ENCODE assay signal across 1 cellular context in genomic region chr6:109877028-109877726, GRCh38.
A peak's percentile ranks its signal among the peaks of the same experiment; 100 is the strongest.
TF ChIP-seq lines count a peak whose summit lies in the region.

No MANE protein-coding gene starts in this region.

TF ChIP-seq in K562, 482 proteins besides CTCF, POLR2A, EP300 and RAD21 (continued from another document and continues in another):
- TF ChIP-seq HMGN3 (IDR thresholded peaks at IDR 0.05; ENCODE audit: borderline replicate concordance, extremely low read depth, insufficient read length, low read depth, low read length) (no peak), FOXK2 (conservative IDR thresholded peaks at IDR 0.05 in 1 of 2, IDR thresholded peaks at IDR 0.05 in 1 of 2; ENCODE audit: low read depth in 2 of 2) (no peak), ZKSCAN3 (CRISPR knock-in tag; IDR thresholded peaks at IDR 0.05) (no peak), BACH1 (tag; IDR thresholded peaks at IDR 0.05) (peak; percentile 72; the same call in 1 of the 2 replicates), NUFIP1 (IDR thresholded peaks at IDR 0.05; ENCODE audit: partially characterized antibody) (no peak), SMAD4 (CRISPR knock-in tag; conservative IDR thresholded peaks at IDR 0.05) (no peak), TEAD1 (CRISPR knock-in tag; IDR thresholded peaks at IDR 0.05) (0 out of 4 replicates have a peak, but pooled peaks of 1 of the 2 experiments have one; percentile 7), ZNF175 (CRISPR knock-in tag; IDR thresholded peaks at IDR 0.05; ENCODE audit: low read depth) (peak; percentile 80), NR2C1 (IDR thresholded peaks at IDR 0.05) (no peak), NR2C1 (tag; IDR thresholded peaks at IDR 0.05) (no peak), SAP30 (IDR thresholded peaks at IDR 0.05; ENCODE audit: borderline replicate concordance, insufficient read depth, low read depth, low read length, poor library complexity, severe bottlenecking) (no peak), NFE2L1 (tag; IDR thresholded peaks at IDR 0.05; ENCODE audit: borderline replicate concordance, low read depth) (0 out of 2 replicates have a peak, but pooled peaks have one; percentile 21), ATF2 (CRISPR knock-in tag; IDR thresholded peaks at IDR 0.05) (no peak), KDM1A (IDR thresholded peaks at IDR 0.05) (no peak), ETV5 (CRISPR knock-in tag; IDR thresholded peaks at IDR 0.05; ENCODE audit: low read depth) (no peak), ZNF445 (CRISPR knock-in tag; IDR thresholded peaks at IDR 0.05; ENCODE audit: low read depth) (no peak), TAF9B (IDR thresholded peaks at IDR 0.05; ENCODE audit: partially characterized antibody) (no peak), DDX20 (tag; IDR thresholded peaks at IDR 0.05; ENCODE audit: low read depth) (peak; percentile 55; the same call in 1 of the 2 replicates), KAT7 (CRISPR knock-in tag; IDR thresholded peaks at IDR 0.05; ENCODE audit: borderline replicate concordance) (no peak), ZNF3 (CRISPR knock-in tag; IDR thresholded peaks at IDR 0.05) (no peak), ZNF316 (IDR thresholded peaks at IDR 0.05) (no peak), SPI1 (IDR thresholded peaks at IDR 0.05; ENCODE audit: borderline replicate concordance, low read depth, low read length) (no peak), ZNF140 (CRISPR knock-in tag; IDR thresholded peaks at IDR 0.05) (no peak), ZNF239 (CRISPR knock-in tag; IDR thresholded peaks at IDR 0.05) (no peak), POLR2AphosphoS2 (IDR thresholded peaks at IDR 0.05; ENCODE audit: low read length) (no peak), MECOM (CRISPR knock-in tag; IDR thresholded peaks at IDR 0.05) (peak; percentile 50; the same call in 1 of the 2 replicates), NCOA1 (IDR thresholded peaks at IDR 0.05; ENCODE audit: low read depth) (no peak), NFRKB (IDR thresholded peaks at IDR 0.05; ENCODE audit: low read depth) (peak; percentile 34; the same call in 1 of the 2 replicates), ZNF133 (CRISPR knock-in tag; IDR thresholded peaks at IDR 0.05) (no peak), TOE1 (IDR thresholded peaks at IDR 0.05; ENCODE audit: borderline replicate concordance) (no peak), TOE1 (CRISPR knock-in tag; IDR thresholded peaks at IDR 0.05; ENCODE audit: borderline replicate concordance, low read depth) (no peak), OTX1 (CRISPR knock-in tag; IDR thresholded peaks at IDR 0.05) (no peak), POU5F1 (IDR thresholded peaks at IDR 0.05; ENCODE audit: borderline replicate concordance, low read depth, low read length, partially characterized antibody) (no peak), TAL1 (IDR thresholded peaks at IDR 0.05) (no peak), ZMIZ1 (IDR thresholded peaks at IDR 0.05; ENCODE audit: low read depth in 2 of 2, low read length in 2 of 2) (no peak), CCAR2 (IDR thresholded peaks at IDR 0.05; ENCODE audit: low read depth, low read length) (no peak), ZNF586 (CRISPR knock-in tag; conservative IDR thresholded peaks at IDR 0.05) (no peak), ZFP91 (CRISPR knock-in tag; IDR thresholded peaks at IDR 0.05) (no peak), FUS (optimal IDR thresholded peaks at IDR 0.05; ENCODE audit: low read depth, low read length) (no peak), CBFA2T3 (IDR thresholded peaks at IDR 0.05) (no peak), ARNT (IDR thresholded peaks at IDR 0.05) (no peak), ZNF282 (CRISPR knock-in tag; IDR thresholded peaks at IDR 0.05) (no peak), CBX5 (IDR thresholded peaks at IDR 0.05; ENCODE audit: borderline replicate concordance, low read depth) (no peak), PRPF4 (IDR thresholded peaks at IDR 0.05; ENCODE audit: insufficient read depth, low read depth, low read length, poor library complexity, severe bottlenecking) (no peak), YBX1 (IDR thresholded peaks at IDR 0.05) (no peak), SP1 (CRISPR knock-in tag; IDR thresholded peaks at IDR 0.05) (no peak)
- TF ChIP-seq, protein P1, sequence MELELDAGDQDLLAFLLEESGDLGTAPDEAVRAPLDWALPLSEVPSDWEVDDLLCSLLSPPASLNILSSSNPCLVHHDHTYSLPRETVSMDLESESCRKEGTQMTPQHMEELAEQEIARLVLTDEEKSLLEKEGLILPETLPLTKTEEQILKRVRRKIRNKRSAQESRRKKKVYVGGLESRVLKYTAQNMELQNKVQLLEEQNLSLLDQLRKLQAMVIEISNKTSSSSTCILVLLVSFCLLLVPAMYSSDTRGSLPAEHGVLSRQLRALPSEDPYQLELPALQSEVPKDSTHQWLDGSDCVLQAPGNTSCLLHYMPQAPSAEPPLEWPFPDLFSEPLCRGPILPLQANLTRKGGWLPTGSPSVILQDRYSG (tag; conservative IDR thresholded peaks at IDR 0.05; ENCODE audit: low read depth), result peak; percentile 79
- TF ChIP-seq, protein P2, sequence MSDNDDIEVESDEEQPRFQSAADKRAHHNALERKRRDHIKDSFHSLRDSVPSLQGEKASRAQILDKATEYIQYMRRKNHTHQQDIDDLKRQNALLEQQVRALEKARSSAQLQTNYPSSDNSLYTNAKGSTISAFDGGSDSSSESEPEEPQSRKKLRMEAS (CRISPR knock-in tag; IDR thresholded peaks at IDR 0.05), result no peak
- TF ChIP-seq, protein P3, sequence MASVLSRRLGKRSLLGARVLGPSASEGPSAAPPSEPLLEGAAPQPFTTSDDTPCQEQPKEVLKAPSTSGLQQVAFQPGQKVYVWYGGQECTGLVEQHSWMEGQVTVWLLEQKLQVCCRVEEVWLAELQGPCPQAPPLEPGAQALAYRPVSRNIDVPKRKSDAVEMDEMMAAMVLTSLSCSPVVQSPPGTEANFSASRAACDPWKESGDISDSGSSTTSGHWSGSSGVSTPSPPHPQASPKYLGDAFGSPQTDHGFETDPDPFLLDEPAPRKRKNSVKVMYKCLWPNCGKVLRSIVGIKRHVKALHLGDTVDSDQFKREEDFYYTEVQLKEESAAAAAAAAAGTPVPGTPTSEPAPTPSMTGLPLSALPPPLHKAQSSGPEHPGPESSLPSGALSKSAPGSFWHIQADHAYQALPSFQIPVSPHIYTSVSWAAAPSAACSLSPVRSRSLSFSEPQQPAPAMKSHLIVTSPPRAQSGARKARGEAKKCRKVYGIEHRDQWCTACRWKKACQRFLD (CRISPR knock-in tag; IDR thresholded peaks at IDR 0.05), result peak; percentile 78
- TF ChIP-seq, protein P4, sequence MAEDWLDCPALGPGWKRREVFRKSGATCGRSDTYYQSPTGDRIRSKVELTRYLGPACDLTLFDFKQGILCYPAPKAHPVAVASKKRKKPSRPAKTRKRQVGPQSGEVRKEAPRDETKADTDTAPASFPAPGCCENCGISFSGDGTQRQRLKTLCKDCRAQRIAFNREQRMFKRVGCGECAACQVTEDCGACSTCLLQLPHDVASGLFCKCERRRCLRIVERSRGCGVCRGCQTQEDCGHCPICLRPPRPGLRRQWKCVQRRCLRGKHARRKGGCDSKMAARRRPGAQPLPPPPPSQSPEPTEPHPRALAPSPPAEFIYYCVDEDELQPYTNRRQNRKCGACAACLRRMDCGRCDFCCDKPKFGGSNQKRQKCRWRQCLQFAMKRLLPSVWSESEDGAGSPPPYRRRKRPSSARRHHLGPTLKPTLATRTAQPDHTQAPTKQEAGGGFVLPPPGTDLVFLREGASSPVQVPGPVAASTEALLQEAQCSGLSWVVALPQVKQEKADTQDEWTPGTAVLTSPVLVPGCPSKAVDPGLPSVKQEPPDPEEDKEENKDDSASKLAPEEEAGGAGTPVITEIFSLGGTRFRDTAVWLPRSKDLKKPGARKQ (CRISPR knock-in tag; IDR thresholded peaks at IDR 0.05), result no peak
- TF ChIP-seq, protein P5, sequence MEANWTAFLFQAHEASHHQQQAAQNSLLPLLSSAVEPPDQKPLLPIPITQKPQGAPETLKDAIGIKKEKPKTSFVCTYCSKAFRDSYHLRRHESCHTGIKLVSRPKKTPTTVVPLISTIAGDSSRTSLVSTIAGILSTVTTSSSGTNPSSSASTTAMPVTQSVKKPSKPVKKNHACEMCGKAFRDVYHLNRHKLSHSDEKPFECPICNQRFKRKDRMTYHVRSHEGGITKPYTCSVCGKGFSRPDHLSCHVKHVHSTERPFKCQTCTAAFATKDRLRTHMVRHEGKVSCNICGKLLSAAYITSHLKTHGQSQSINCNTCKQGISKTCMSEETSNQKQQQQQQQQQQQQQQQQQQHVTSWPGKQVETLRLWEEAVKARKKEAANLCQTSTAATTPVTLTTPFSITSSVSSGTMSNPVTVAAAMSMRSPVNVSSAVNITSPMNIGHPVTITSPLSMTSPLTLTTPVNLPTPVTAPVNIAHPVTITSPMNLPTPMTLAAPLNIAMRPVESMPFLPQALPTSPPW (CRISPR knock-in tag; IDR thresholded peaks at IDR 0.05), result no peak
- TF ChIP-seq, protein P6, sequence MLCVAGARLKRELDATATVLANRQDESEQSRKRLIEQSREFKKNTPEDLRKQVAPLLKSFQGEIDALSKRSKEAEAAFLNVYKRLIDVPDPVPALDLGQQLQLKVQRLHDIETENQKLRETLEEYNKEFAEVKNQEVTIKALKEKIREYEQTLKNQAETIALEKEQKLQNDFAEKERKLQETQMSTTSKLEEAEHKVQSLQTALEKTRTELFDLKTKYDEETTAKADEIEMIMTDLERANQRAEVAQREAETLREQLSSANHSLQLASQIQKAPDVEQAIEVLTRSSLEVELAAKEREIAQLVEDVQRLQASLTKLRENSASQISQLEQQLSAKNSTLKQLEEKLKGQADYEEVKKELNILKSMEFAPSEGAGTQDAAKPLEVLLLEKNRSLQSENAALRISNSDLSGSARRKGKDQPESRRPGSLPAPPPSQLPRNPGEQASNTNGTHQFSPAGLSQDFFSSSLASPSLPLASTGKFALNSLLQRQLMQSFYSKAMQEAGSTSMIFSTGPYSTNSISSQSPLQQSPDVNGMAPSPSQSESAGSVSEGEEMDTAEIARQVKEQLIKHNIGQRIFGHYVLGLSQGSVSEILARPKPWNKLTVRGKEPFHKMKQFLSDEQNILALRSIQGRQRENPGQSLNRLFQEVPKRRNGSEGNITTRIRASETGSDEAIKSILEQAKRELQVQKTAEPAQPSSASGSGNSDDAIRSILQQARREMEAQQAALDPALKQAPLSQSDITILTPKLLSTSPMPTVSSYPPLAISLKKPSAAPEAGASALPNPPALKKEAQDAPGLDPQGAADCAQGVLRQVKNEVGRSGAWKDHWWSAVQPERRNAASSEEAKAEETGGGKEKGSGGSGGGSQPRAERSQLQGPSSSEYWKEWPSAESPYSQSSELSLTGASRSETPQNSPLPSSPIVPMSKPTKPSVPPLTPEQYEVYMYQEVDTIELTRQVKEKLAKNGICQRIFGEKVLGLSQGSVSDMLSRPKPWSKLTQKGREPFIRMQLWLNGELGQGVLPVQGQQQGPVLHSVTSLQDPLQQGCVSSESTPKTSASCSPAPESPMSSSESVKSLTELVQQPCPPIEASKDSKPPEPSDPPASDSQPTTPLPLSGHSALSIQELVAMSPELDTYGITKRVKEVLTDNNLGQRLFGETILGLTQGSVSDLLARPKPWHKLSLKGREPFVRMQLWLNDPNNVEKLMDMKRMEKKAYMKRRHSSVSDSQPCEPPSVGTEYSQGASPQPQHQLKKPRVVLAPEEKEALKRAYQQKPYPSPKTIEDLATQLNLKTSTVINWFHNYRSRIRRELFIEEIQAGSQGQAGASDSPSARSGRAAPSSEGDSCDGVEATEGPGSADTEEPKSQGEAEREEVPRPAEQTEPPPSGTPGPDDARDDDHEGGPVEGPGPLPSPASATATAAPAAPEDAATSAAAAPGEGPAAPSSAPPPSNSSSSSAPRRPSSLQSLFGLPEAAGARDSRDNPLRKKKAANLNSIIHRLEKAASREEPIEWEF (CRISPR knock-in tag; IDR thresholded peaks at IDR 0.05), result peak; percentile 65; the same call in 1 of the 2 replicates
